In genomic region chr22:24994070-24994763, GRCh38 we compare ENCODE assay signal across 10 cellular contexts. TPM values are rescaled to one million over a fixed set of nuclear protein-coding genes. Genes with fewer than 3 reads are reported as not detected.
DNase-seq lines count a peak whose midpoint lies in the region; ATAC-seq, FAIRE-seq and TF ChIP-seq lines count a peak whose summit lies in the region.
"Had no signal": no experiment of that assay in that cellular context is flagged by ENCODE, and none has a peak within 500 bp of the region (broad histone marks: within the 10 kb centered on the region; RNA-seq: fewer than 3 reads in every experiment).

No MANE protein-coding gene starts in this region.

- intact Hi-C loops in activated T-helper 2 cell treated with anti-CD3 and anti-CD28 coated beads, Interferon-gamma antibody, Interleukin-2, Interleukin-4, amounts not matched to agents 10 μg/mL and 5 μg/mL and 100 μg/mL, durations not matched to agents 14 hours and 24 hours and 36 hours (cut with micrococcal nuclease), result loop anchor here (1.0 to 2.0 kb wide), 2 partner anchors 54 to 61 kb away; no protein-coding TSS in a partner anchor
- intact Hi-C loops in kidney (cut with DNase I), result no loop called here

- FAIRE-seq in GM19239 (lab: Jason Lieb, UNC) (no peak), kidney (lab: Jason Lieb, UNC) (no peak)

- no peaks in the 10 kb centered on the region for H3K27me3 Mint-ChIP-seq in activated T-helper 2 cell treated with anti-CD3 and anti-CD28 coated beads, Interferon-gamma antibody, Interleukin-2, Interleukin-4, amounts not matched to agents 10 μg/mL and 5 μg/mL and 100 μg/mL, durations not matched to agents 14 hours and 24 hours and 36 hours (ENCODE audit: low read depth)
- no peaks in the 10 kb centered on the region for H3K27me3 Mint-ChIP-seq in nephron progenitor cell (ENCODE audit: low read depth, poor library complexity)

- peaks cover 44% of the 10 kb centered on the region for H3K4me1 Mint-ChIP-seq in activated T-helper 2 cell treated with anti-CD3 and anti-CD28 coated beads, Interferon-gamma antibody, Interleukin-2, Interleukin-4, amounts not matched to agents 10 μg/mL and 5 μg/mL and 100 μg/mL, durations not matched to agents 14 hours and 24 hours and 36 hours (ENCODE audit: low read depth)
- peaks cover 67% of the 10 kb centered on the region for H3K4me1 Mint-ChIP-seq in nephron progenitor cell

- peaks cover 0 to 3% of the 10 kb centered on the region in 2 donors for H3K4me1 ChIP-seq in kidney (ENCODE audit: control insufficient read depth in 1 of 2, insufficient read depth in 1 of 2, low read depth in 1 of 2, low read length in 2 of 2)

- H3K36me3 Mint-ChIP-seq in activated T-helper 2 cell treated with anti-CD3 and anti-CD28 coated beads, Interferon-gamma antibody, Interleukin-2, Interleukin-4, amounts not matched to agents 10 μg/mL and 5 μg/mL and 100 μg/mL, durations not matched to agents 14 hours and 24 hours and 36 hours (ENCODE audit: low read depth), result no peaks in the 10 kb centered on the region
- H3K36me3 Mint-ChIP-seq in nephron progenitor cell (ENCODE audit: low read depth), result peaks cover 4% of the 10 kb centered on the region

- no peaks in the 10 kb centered on the region for H3K9me3 ChIP-seq in kidney (ENCODE audit: control insufficient read depth in 1 of 2, low read length in 2 of 2)
- H3K9me3 ChIP-seq: gastroesophageal sphincter, SJCRH30 had no signal

- no peak overlapping the region for H3K9ac ChIP-seq in kidney (ENCODE audit: low read length in 2 of 2)

- DNase-seq in Daoy (ENCODE audit: low read depth) (peak; percentile 87), NCI-H146 treated with DMSO at 0.1 percent for 48 hours (lab: John Stamatoyannopoulos, UW; ENCODE audit: unreplicated experiment) (peak; percentile 14), nephron progenitor cell (no peak), middle frontal gyrus (ENCODE audit: extremely low spot score, low spot score) (no peak), GM19239 (ENCODE audit: insufficient read length, low spot score) (no peak), kidney (no peak)
- DNase-seq in activated T-helper 2 cell treated with anti-CD3 and anti-CD28 coated beads, Interferon-gamma antibody, Interleukin-2, Interleukin-4, amounts not matched to agents 10 μg/mL and 5 μg/mL and 100 μg/mL, durations not matched to agents 14 hours and 24 hours and 36 hours (ENCODE audit: low spot score), result peak; percentile 63
- DNase-seq: SJCRH30 had no signal

- no peak overlapping the region for H3K4me3 ChIP-seq in kidney (ENCODE audit: low read length in 2 of 2)
- H3K4me3 ChIP-seq: gastroesophageal sphincter, SJCRH30 had no signal

- no peak overlapping the region for H3K27ac ChIP-seq in kidney (ENCODE audit: low read depth in 2 of 2, low read length in 2 of 2)
- H3K27ac ChIP-seq: gastroesophageal sphincter, SJCRH30 had no signal

- TF ChIP-seq CTCF in nephron progenitor cell (IDR thresholded peaks at IDR 0.05), result no peak
- no peak for TF ChIP-seq CTCF in kidney (IDR thresholded peaks at IDR 0.05; ENCODE audit: borderline replicate concordance, extremely low read depth, insufficient read depth)

- ATAC-seq in HG02970 (IDR thresholded peaks at IDR 0.05; ENCODE audit: low FRiP score, unreplicated experiment), result no peak
- ATAC-seq: gastroesophageal sphincter had no signal

- peak overlapping the region; percentile 85 for H3K27ac Mint-ChIP-seq in activated T-helper 2 cell treated with anti-CD3 and anti-CD28 coated beads, Interferon-gamma antibody, Interleukin-2, Interleukin-4, amounts not matched to agents 10 μg/mL and 5 μg/mL and 100 μg/mL, durations not matched to agents 14 hours and 24 hours and 36 hours
- H3K27ac Mint-ChIP-seq in nephron progenitor cell, result peak overlapping the region; percentile 66

- H3K4me3 Mint-ChIP-seq in activated T-helper 2 cell treated with anti-CD3 and anti-CD28 coated beads, Interferon-gamma antibody, Interleukin-2, Interleukin-4, amounts not matched to agents 10 μg/mL and 5 μg/mL and 100 μg/mL, durations not matched to agents 14 hours and 24 hours and 36 hours (ENCODE audit: low read depth), result no peak overlapping the region
- H3K4me3 Mint-ChIP-seq in nephron progenitor cell, result no peak overlapping the region

- H3K36me3 ChIP-seq in kidney (ENCODE audit: control insufficient read depth in 1 of 2, insufficient read depth in 2 of 2, low read length in 2 of 2), result no peaks in the 10 kb centered on the region
- H3K36me3 ChIP-seq: gastroesophageal sphincter, SJCRH30 had no signal

- H3K9me3 Mint-ChIP-seq in activated T-helper 2 cell treated with anti-CD3 and anti-CD28 coated beads, Interferon-gamma antibody, Interleukin-2, Interleukin-4, amounts not matched to agents 10 μg/mL and 5 μg/mL and 100 μg/mL, durations not matched to agents 14 hours and 24 hours and 36 hours, result no peaks in the 10 kb centered on the region
- no peaks in the 10 kb centered on the region for H3K9me3 Mint-ChIP-seq in nephron progenitor cell

RNA-seq across cellular contexts. Expression of gene KIAA1671, which starts 41.7 kb away (rescaled TPM):
- total RNA-seq in Daoy (2014; rRNA removed; shearing (Covaris generic)), result 3.1 and 5.5 TPM in 2 replicates
- 10.5 TPM in 2 replicates for total RNA-seq in activated T-helper 2 cell treated with anti-CD3 and anti-CD28 coated beads, Interferon-gamma antibody, Interleukin-2, Interleukin-4, amounts not matched to agents 10 μg/mL and 5 μg/mL and 100 μg/mL, durations not matched to agents 14 hours and 24 hours and 36 hours
- total RNA-seq in kidney, result 65.2 TPM
- polyA plus RNA-seq in kidney (ENCODE audit: insufficient read depth, low read depth, low replicate concordance), result 7.3 TPM

RNA-seq across cellular contexts. Expression of gene LHFPL7, which starts 47.7 kb away (rescaled TPM):
- total RNA-seq in Daoy (2014; rRNA removed; shearing (Covaris generic)), result not detected in 2 replicates
- not detected in 2 replicates for total RNA-seq in activated T-helper 2 cell treated with anti-CD3 and anti-CD28 coated beads, Interferon-gamma antibody, Interleukin-2, Interleukin-4, amounts not matched to agents 10 μg/mL and 5 μg/mL and 100 μg/mL, durations not matched to agents 14 hours and 24 hours and 36 hours
- total RNA-seq in kidney, result not detected
- polyA plus RNA-seq in kidney (ENCODE audit: insufficient read depth, low read depth, low replicate concordance), result not detected
- total RNA-seq: SJCRH30 had no signal

Comparison
In these comparisons a context has a peak if more than half of its experiments do, and no peak if none do; other contexts are left out.
1. DNase-seq: peak in Daoy (single experiment), NCI-H146 treated with DMSO at 0.1 percent for 48 hours (single experiment) and activated T-helper 2 cell treated with anti-CD3 and anti-CD28 coated beads, Interferon-gamma antibody, Interleukin-2, Interleukin-4, amounts not matched to agents 10 μg/mL and 5 μg/mL and 100 μg/mL, durations not matched to agents 14 hours and 24 hours and 36 hours (single experiment); none in nephron progenitor cell (single experiment), middle frontal gyrus (single experiment), GM19239 (single experiment) and kidney (single experiment).